Comparison of ENCODE assay signal across 9 cellular contexts in the genomic region with DNA sequence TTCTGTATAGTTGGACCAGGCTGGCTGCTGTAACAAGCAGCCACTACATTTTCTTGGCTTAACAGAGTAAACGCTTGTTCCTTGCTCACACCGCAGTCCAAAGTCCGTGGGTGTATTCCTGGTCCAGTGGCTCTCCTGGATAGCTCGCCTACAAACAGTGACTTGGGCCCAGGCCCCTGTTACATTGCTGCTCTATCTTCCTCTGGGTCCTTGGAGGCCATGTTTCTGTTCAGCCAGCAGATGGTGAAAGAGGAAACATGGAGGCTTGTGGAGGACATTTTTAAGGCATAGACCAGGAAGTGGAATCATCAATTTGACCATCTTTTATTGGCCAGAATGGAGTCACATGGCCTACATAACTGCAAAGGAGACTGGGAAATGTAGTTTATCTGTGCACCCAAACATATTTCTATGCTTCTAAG. TPM values are rescaled to one million over a fixed set of nuclear protein-coding genes. Genes with fewer than 3 reads are reported as not detected.
DNase-seq lines count a peak whose midpoint lies in the region; ATAC-seq, FAIRE-seq and TF ChIP-seq lines count a peak whose summit lies in the region.
"Had no signal": no experiment of that assay in that cellular context is flagged by ENCODE, and none has a peak within 500 bp of the region (broad histone marks: within the 10 kb centered on the region; RNA-seq: fewer than 3 reads in every experiment).

No MANE protein-coding gene starts in this region.

- no peaks in the 10 kb centered on the region for H3K27me3 ChIP-seq in SJCRH30

- H3K36me3 ChIP-seq in HEK293 (ENCODE audit: control insufficient read depth in 2 of 2, insufficient read depth in 1 of 2, low read length in 2 of 2) = no peaks in the 10 kb centered on the region
- no peaks in the 10 kb centered on the region for H3K36me3 ChIP-seq in SJCRH30

- POLR2A ChIA-PET in HEK293 (lab: Yijun Ruan, JAX) = no interaction called here

- H3K27ac ChIP-seq in HEK293 (ENCODE audit: extremely low read depth, low read depth, low read length) (no peak overlapping the region), SJCRH30 (no peak overlapping the region)

- DNase-seq in Ammon's horn (ENCODE audit: low spot score) (peak; percentile 50), SJCRH30 (peak; percentile 13 to 65), globus pallidus (ENCODE audit: low spot score) (peak; percentile 49), cerebellum (ENCODE audit: low spot score) (no peak), GM12892 (ENCODE audit: insufficient read length) (no peak)
- DNase-seq in activated T-helper 2 cell treated with anti-CD3 and anti-CD28 coated beads, Interferon-gamma antibody, Interleukin-2, Interleukin-4, amounts not matched to agents 10 μg/mL and 5 μg/mL and 100 μg/mL, durations not matched to agents 14 hours and 24 hours and 36 hours (ENCODE audit: low spot score) = no peak

- CTCF ChIA-PET in HEK293 (lab: Yijun Ruan, JAX) = interaction anchor here (0.6 to 1.0 kb wide), 2 partner anchors 18 to 22 kb away, joined by 3 read pairs; no protein-coding TSS in a partner anchor

- H3K9me3 Mint-ChIP-seq in activated T-helper 2 cell treated with anti-CD3 and anti-CD28 coated beads, Interferon-gamma antibody, Interleukin-2, Interleukin-4, amounts not matched to agents 10 μg/mL and 5 μg/mL and 100 μg/mL, durations not matched to agents 14 hours and 24 hours and 36 hours = no peaks in the 10 kb centered on the region

- no peaks in the 10 kb centered on the region for H3K36me3 Mint-ChIP-seq in activated T-helper 2 cell treated with anti-CD3 and anti-CD28 coated beads, Interferon-gamma antibody, Interleukin-2, Interleukin-4, amounts not matched to agents 10 μg/mL and 5 μg/mL and 100 μg/mL, durations not matched to agents 14 hours and 24 hours and 36 hours (ENCODE audit: low read depth)

- H3K4me1 ChIP-seq in HEK293 (ENCODE audit: control insufficient read depth, insufficient read depth, low read length) = no peaks in the 10 kb centered on the region
- no peaks in the 10 kb centered on the region for H3K4me1 ChIP-seq in SJCRH30

- no peak for TF ChIP-seq CTCF in HEK293 (tag by site-specific recombination; IDR thresholded peaks at IDR 0.05)

- H3K4me3 ChIP-seq in HEK293 (ENCODE audit: low read depth, low read length) (no peak overlapping the region), SJCRH30 (peak overlapping the region; percentile 32)

- no peak overlapping the region for H3K4me3 Mint-ChIP-seq in activated T-helper 2 cell treated with anti-CD3 and anti-CD28 coated beads, Interferon-gamma antibody, Interleukin-2, Interleukin-4, amounts not matched to agents 10 μg/mL and 5 μg/mL and 100 μg/mL, durations not matched to agents 14 hours and 24 hours and 36 hours (ENCODE audit: low read depth)
- H3K4me3 Mint-ChIP-seq: T-helper 1 cell treated with Interleukin-12 subunit alpha and Interleukin-12 subunit beta and Interleukin-4 antibody, amounts not matched to agents 30 μg/mL and 1 μg/mL, for 36 hours had no signal

- intact Hi-C loops in activated T-helper 2 cell treated with anti-CD3 and anti-CD28 coated beads, Interferon-gamma antibody, Interleukin-2, Interleukin-4, amounts not matched to agents 10 μg/mL and 5 μg/mL and 100 μg/mL, durations not matched to agents 14 hours and 24 hours and 36 hours (cut with micrococcal nuclease) = no loop called here

- H3K27ac Mint-ChIP-seq in activated T-helper 2 cell treated with anti-CD3 and anti-CD28 coated beads, Interferon-gamma antibody, Interleukin-2, Interleukin-4, amounts not matched to agents 10 μg/mL and 5 μg/mL and 100 μg/mL, durations not matched to agents 14 hours and 24 hours and 36 hours = no peak overlapping the region
- H3K27ac Mint-ChIP-seq: T-helper 1 cell treated with Interleukin-12 subunit alpha and Interleukin-12 subunit beta and Interleukin-4 antibody, amounts not matched to agents 30 μg/mL and 1 μg/mL, for 36 hours had no signal

- no peak for TF ChIP-seq POLR2A in GM12892 (IDR thresholded peaks at IDR 0.05; ENCODE audit: low read depth, low read length)

- H3K9me3 ChIP-seq in HEK293 (ENCODE audit: control insufficient read depth, insufficient read depth, low read depth, low read length) (no peaks in the 10 kb centered on the region), SJCRH30 (replicated peaks) (no peaks in the 10 kb centered on the region)

- no peak for FAIRE-seq in GM12892 (lab: Jason Lieb, UNC)

- H3K27me3 Mint-ChIP-seq in activated T-helper 2 cell treated with anti-CD3 and anti-CD28 coated beads, Interferon-gamma antibody, Interleukin-2, Interleukin-4, amounts not matched to agents 10 μg/mL and 5 μg/mL and 100 μg/mL, durations not matched to agents 14 hours and 24 hours and 36 hours (ENCODE audit: low read depth) = no peaks in the 10 kb centered on the region

- ATAC-seq in GM21737 (IDR thresholded peaks at IDR 0.05; ENCODE audit: unreplicated experiment) = no peak

- H3K4me1 Mint-ChIP-seq in activated T-helper 2 cell treated with anti-CD3 and anti-CD28 coated beads, Interferon-gamma antibody, Interleukin-2, Interleukin-4, amounts not matched to agents 10 μg/mL and 5 μg/mL and 100 μg/mL, durations not matched to agents 14 hours and 24 hours and 36 hours (ENCODE audit: low read depth) = peaks cover 4% of the 10 kb centered on the region

TF ChIP-seq in HEK293, 187 proteins besides CTCF, POLR2A, EP300 and RAD21 (continues in another document):
- TF ChIP-seq YY1 (tag by site-specific recombination; IDR thresholded peaks at IDR 0.05) (peak; percentile 53; the same call in 1 of the 2 replicates), ZBTB7A (tag by site-specific recombination; IDR thresholded peaks at IDR 0.05; ENCODE audit: low read depth) (no peak), RBAK (tag by site-specific recombination; IDR thresholded peaks at IDR 0.05) (no peak), ZNF426 (tag by site-specific recombination; IDR thresholded peaks at IDR 0.05) (no peak), YY2 (tag by site-specific recombination; IDR thresholded peaks at IDR 0.05) (0 out of 2 replicates have a peak, but pooled peaks have one; percentile 33), ZNF266 (tag by site-specific recombination; IDR thresholded peaks at IDR 0.05; ENCODE audit: low read depth) (no peak), WT1 (tag by site-specific recombination; IDR thresholded peaks at IDR 0.05) (no peak), ZBTB8A (tag by site-specific recombination; IDR thresholded peaks at IDR 0.05) (no peak), BCL11B (tag by site-specific recombination; IDR thresholded peaks at IDR 0.05; ENCODE audit: low read depth) (no peak)
- TF ChIP-seq, protein P1, sequence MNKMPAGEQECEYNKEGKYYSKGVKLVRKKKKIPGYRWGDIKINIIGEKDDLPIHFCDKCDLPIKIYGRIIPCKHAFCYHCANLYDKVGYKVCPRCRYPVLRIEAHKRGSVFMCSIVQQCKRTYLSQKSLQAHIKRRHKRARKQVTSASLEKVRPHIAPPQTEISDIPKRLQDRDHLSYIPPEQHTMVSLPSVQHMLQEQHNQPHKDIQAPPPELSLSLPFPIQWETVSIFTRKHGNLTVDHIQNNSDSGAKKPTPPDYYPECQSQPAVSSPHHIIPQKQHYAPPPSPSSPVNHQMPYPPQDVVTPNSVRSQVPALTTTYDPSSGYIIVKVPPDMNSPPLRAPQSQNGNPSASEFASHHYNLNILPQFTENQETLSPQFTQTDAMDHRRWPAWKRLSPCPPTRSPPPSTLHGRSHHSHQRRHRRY (tag by site-specific recombination; IDR thresholded peaks at IDR 0.05) = no peak
- TF ChIP-seq, protein P2, sequence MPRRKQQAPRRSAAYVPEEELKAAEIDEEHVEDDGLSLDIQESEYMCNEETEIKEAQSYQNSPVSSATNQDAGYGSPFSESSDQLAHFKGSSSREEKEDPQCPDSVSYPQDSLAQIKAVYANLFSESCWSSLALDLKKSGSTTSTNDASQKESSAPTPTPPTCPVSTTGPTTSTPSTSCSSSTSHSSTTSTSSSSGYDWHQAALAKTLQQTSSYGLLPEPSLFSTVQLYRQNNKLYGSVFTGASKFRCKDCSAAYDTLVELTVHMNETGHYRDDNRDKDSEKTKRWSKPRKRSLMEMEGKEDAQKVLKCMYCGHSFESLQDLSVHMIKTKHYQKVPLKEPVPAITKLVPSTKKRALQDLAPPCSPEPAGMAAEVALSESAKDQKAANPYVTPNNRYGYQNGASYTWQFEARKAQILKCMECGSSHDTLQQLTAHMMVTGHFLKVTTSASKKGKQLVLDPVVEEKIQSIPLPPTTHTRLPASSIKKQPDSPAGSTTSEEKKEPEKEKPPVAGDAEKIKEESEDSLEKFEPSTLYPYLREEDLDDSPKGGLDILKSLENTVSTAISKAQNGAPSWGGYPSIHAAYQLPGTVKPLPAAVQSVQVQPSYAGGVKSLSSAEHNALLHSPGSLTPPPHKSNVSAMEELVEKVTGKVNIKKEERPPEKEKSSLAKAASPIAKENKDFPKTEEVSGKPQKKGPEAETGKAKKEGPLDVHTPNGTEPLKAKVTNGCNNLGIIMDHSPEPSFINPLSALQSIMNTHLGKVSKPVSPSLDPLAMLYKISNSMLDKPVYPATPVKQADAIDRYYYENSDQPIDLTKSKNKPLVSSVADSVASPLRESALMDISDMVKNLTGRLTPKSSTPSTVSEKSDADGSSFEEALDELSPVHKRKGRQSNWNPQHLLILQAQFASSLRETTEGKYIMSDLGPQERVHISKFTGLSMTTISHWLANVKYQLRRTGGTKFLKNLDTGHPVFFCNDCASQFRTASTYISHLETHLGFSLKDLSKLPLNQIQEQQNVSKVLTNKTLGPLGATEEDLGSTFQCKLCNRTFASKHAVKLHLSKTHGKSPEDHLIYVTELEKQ (tag by site-specific recombination; IDR thresholded peaks at IDR 0.05; ENCODE audit: borderline replicate concordance) = no peak

RNA-seq across cellular contexts. Expression of a gene that starts 55.1 kb away (rescaled TPM):
- 5.1 and 6.2 TPM in 2 replicates for total RNA-seq in SJCRH30 (2014; rRNA removed; shearing (Covaris generic))
- 6.6 TPM for total RNA-seq in cerebellum
- 0.15 TPM for polyA plus RNA-seq in GM12892 (2012; ENCODE audit: missing spikeins)
- not detected in 2 replicates for total RNA-seq in activated T-helper 2 cell treated with anti-CD3 and anti-CD28 coated beads, Interferon-gamma antibody, Interleukin-2, Interleukin-4, amounts not matched to agents 10 μg/mL and 5 μg/mL and 100 μg/mL, durations not matched to agents 14 hours and 24 hours and 36 hours

Comparison
In these comparisons a context has a peak if more than half of its experiments do, and no peak if none do; other contexts are left out.
1. DNase-seq: peak in Ammon's horn (single experiment), SJCRH30 (2 of 2) and globus pallidus (single experiment); none in cerebellum (single experiment), GM12892 (single experiment) and activated T-helper 2 cell treated with anti-CD3 and anti-CD28 coated beads, Interferon-gamma antibody, Interleukin-2, Interleukin-4, amounts not matched to agents 10 μg/mL and 5 μg/mL and 100 μg/mL, durations not matched to agents 14 hours and 24 hours and 36 hours (single experiment).